Comparison of ENCODE assay signal across 13 cellular contexts in genomic region chr16:17408955-17409441, GRCh38.
DNase-seq lines count a peak whose midpoint lies in the region; ATAC-seq, FAIRE-seq and TF ChIP-seq lines count a peak whose summit lies in the region.
"Had no signal": no experiment of that assay in that cellular context is flagged by ENCODE, and none has a peak within 500 bp of the region (broad histone marks: within the 10 kb centered on the region; RNA-seq: fewer than 3 reads in every experiment).

No MANE protein-coding gene starts in this region.

- H3K14ac ChIP-seq in H1 (ENCODE audit: insufficient read length) = no peak overlapping the region

- H2AFZ ChIP-seq in H1 (ENCODE audit: low read length) = no peak overlapping the region

- H3K27me3 ChIP-seq in H1 (replicated peaks in 1 of 4; ENCODE audit: control insufficient read depth in 3 of 4, extremely low read depth in 1 of 4, insufficient read depth in 3 of 4, low read length in 3 of 4) (no peaks in the 10 kb centered on the region), BE2C (no peaks in the 10 kb centered on the region)
- H3K27me3 ChIP-seq: SJSA1, transverse colon had no signal

- no peak overlapping the region for H3K23ac ChIP-seq in H1 (ENCODE audit: insufficient read length)

- H3K4me3 ChIP-seq in H1 (ENCODE audit: extremely low read depth in 1 of 4, insufficient read depth in 2 of 4, low read depth in 3 of 4, low read length in 4 of 4) (no peak overlapping the region), BE2C (ENCODE audit: low read depth, low read length) (no peak overlapping the region)
- H3K4me3 ChIP-seq: coronary artery, lung, SJSA1, transverse colon had no signal

- no peak overlapping the region for H4K91ac ChIP-seq in H1 (replicated peaks; ENCODE audit: insufficient read length, low read length)

- no peak overlapping the region; a peak in 1 of 7 replicates for H3K9ac ChIP-seq in H1 (replicated peaks in 1 of 4; ENCODE audit: extremely low read depth in 1 of 4, low read depth in 3 of 4, low read length in 3 of 4)

- no peak overlapping the region for H3K4me2 ChIP-seq in H1 (ENCODE audit: insufficient read depth in 1 of 2, low read depth in 2 of 2, low read length in 2 of 2)

- 0 out of 2 replicates have a peak overlapping the region, but pooled peaks have one; percentile 53 for H2AK5ac ChIP-seq in H1 (ENCODE audit: low read depth, low read length)

- H3K36me3 ChIP-seq in H1 (ENCODE audit: control insufficient read depth in 2 of 4, insufficient read depth in 4 of 4, low read length in 3 of 4) (no peaks in the 10 kb centered on the region), BE2C (no peaks in the 10 kb centered on the region)
- H3K36me3 ChIP-seq: SJSA1, transverse colon had no signal

- H2BK15ac ChIP-seq in H1 (ENCODE audit: low read length) = no peak overlapping the region

- H3K79me1 ChIP-seq in H1 (ENCODE audit: low read depth, low read length) = peaks cover 10% of the 10 kb centered on the region

- H4K20me1 ChIP-seq in H1 (replicated peaks in 1 of 2; ENCODE audit: control insufficient read depth in 1 of 2, insufficient read depth in 2 of 2, low read length in 2 of 2) = no peaks in the 10 kb centered on the region

- no peak for TF ChIP-seq RAD21 in H1 (IDR thresholded peaks at IDR 0.05 in 1 of 2, conservative IDR thresholded peaks at IDR 0.05 in 1 of 2; ENCODE audit: low read depth in 2 of 2, low read length in 2 of 2)

- H2BK120ac ChIP-seq in H1 (replicated peaks; ENCODE audit: low read depth, low read length) = no peak overlapping the region

- no peak overlapping the region for H3K27ac ChIP-seq in H1 (ENCODE audit: low read depth, low read length)
- H3K27ac ChIP-seq: coronary artery, SJSA1 had no signal

- H4K8ac ChIP-seq in H1 (ENCODE audit: extremely low read depth, insufficient read depth, low read length) = no peak overlapping the region

- DNase-seq in GM10248 (ENCODE audit: extremely low spot score) = peak; percentile 62
- no peak for DNase-seq in H1 (ENCODE audit: low read depth in 1 of 2, low spot score in 2 of 2)
- DNase-seq in NCI-H2171 treated with DMSO at 0.1 percent for 48 hours (lab: John Stamatoyannopoulos, UW) = no peak
- no peak for DNase-seq in BE2C
- DNase-seq in NCI-H2227 (lab: John Stamatoyannopoulos, UW; ENCODE audit: unreplicated experiment) = no peak
- DNase-seq: NCI-H2029, transverse colon had no signal

- WGBS in H1 (ENCODE audit: extremely low coverage in 1 of 2, insufficient coverage in 1 of 2, insufficient read length in 1 of 2, insufficient replicate concordance in 2 of 2, low coverage in 1 of 2, low lambda C conversion rate in 2 of 2, missing lambda C conversion rate in 1 of 2), 2 experiments = 84% methylated on average over 7 of the region's 7 CpGs; no CpG with 5 or more reads in 1 of the 2 experiments

- ATAC-seq in GM19463 (IDR thresholded peaks at IDR 0.05; ENCODE audit: unreplicated experiment) = peak; percentile 56
- ATAC-seq in HG03159 (IDR thresholded peaks at IDR 0.05; ENCODE audit: unreplicated experiment) = peak; percentile 73
- ATAC-seq in SK-N-SH treated with all-trans-retinoic acid at 6 μM for 48 hours = no peak

- TF ChIP-seq CTCF in GM10248 (IDR thresholded peaks at IDR 0.05; ENCODE audit: control extremely low read depth, extremely low read depth, low read depth, missing control alignments) = no peak
- no peak for TF ChIP-seq CTCF in H1 (IDR thresholded peaks at IDR 0.05; ENCODE audit: control extremely low read depth in 1 of 3, insufficient read depth in 1 of 3, low read depth in 1 of 3, low read length in 3 of 3)
- TF ChIP-seq CTCF in BE2C (IDR thresholded peaks at IDR 0.05; ENCODE audit: low read depth, low read length) = no peak

- TF ChIP-seq EP300 in H1 (IDR thresholded peaks at IDR 0.05; ENCODE audit: borderline replicate concordance in 1 of 2, low read depth in 2 of 2, low read length in 2 of 2) = no peak

- no peak for FAIRE-seq in H1 (lab: Jason Lieb, UNC)

- no peaks in the 10 kb centered on the region for H3K23me2 ChIP-seq in H1 (ENCODE audit: low read depth, low read length)

- H2BK5ac ChIP-seq in H1 (ENCODE audit: low read depth, low read length) = no peak overlapping the region

- POLR2A ChIA-PET in GM10248 (lab: Yijun Ruan, JAX) (interaction anchor here (0.7 to 0.8 kb wide), 2 partner anchors 8 to 31 kb away, joined by 3 to 4 read pairs; no protein-coding TSS in a partner anchor), H1 (lab: Charles Lee; ENCODE audit: partially characterized antibody) (no interaction called here)

- H3K4me1 ChIP-seq in H1 (replicated peaks in 1 of 4; ENCODE audit: control insufficient read depth in 3 of 4, insufficient read depth in 4 of 4, low read length in 3 of 4) = peaks cover 2 to 13% (median 9%) of the 10 kb centered on the region in 4 experiments; a peak in 6 of 7 replicates
- peaks cover 4% of the 10 kb centered on the region; the same call in 1 of the 2 replicates for H3K4me1 ChIP-seq in BE2C

- H3K79me2 ChIP-seq in H1 (ENCODE audit: control insufficient read depth in 1 of 2, insufficient read depth in 2 of 2, low read length in 2 of 2) = peaks cover 0 to 20% of the 10 kb centered on the region in 2 experiments; a peak in 2 of 4 replicates

- H4K5ac ChIP-seq in H1 (ENCODE audit: insufficient read length, low read depth, low read length) = no peak overlapping the region

- no peak overlapping the region for H3K18ac ChIP-seq in H1 (ENCODE audit: extremely low read depth, low read length)

- no peak overlapping the region for H3K4ac ChIP-seq in H1 (replicated peaks; ENCODE audit: insufficient read length, low read depth, low read length)

- H2BK20ac ChIP-seq in H1 (ENCODE audit: low read length) = no peak overlapping the region

- no peak for TF ChIP-seq POLR2A in H1 (IDR thresholded peaks at IDR 0.05; ENCODE audit: control extremely low read depth in 1 of 2, low read depth in 2 of 2, low read length in 2 of 2)

- H2BK12ac ChIP-seq in H1 (ENCODE audit: low read depth, low read length) = no peak overlapping the region

- CTCF ChIA-PET in GM10248 (lab: Yijun Ruan, JAX) (interaction anchor here (1.4 to 1.7 kb wide), 2 partner anchors 7 to 30 kb away, joined by 3 read pairs; no protein-coding TSS in a partner anchor), H1 (lab: Charles Lee; ENCODE audit: partially characterized antibody) (interaction anchor here (0.7 kb wide), 1 partner anchor 1661 kb away, joined by 3 read pairs; no protein-coding TSS in a partner anchor)

- H3K9me3 ChIP-seq in H1 (ENCODE audit: insufficient read depth in 2 of 2, low read depth in 1 of 2, low read length in 1 of 2) = no peaks in the 10 kb centered on the region
- no peaks in the 10 kb centered on the region for H3K9me3 ChIP-seq in BE2C
- H3K9me3 ChIP-seq: transverse colon had no signal

- no peak overlapping the region for H3K56ac ChIP-seq in H1 (replicated peaks; ENCODE audit: insufficient read length, low read depth, low read length)

TF ChIP-seq in H1, 55 proteins besides CTCF, POLR2A, EP300 and RAD21:
- TF ChIP-seq SUZ12 (IDR thresholded peaks at IDR 0.05; ENCODE audit: low read length) (no peak), SAP30 (IDR thresholded peaks at IDR 0.05; ENCODE audit: insufficient read depth, insufficient replicate concordance, low read length) (no peak), SRF (IDR thresholded peaks at IDR 0.05; ENCODE audit: low read depth, low read length) (no peak), JUND (IDR thresholded peaks at IDR 0.05; ENCODE audit: low read length) (no peak), CHD2 (IDR thresholded peaks at IDR 0.05; ENCODE audit: low read length) (no peak), TBP (IDR thresholded peaks at IDR 0.05; ENCODE audit: low read depth, low read length) (no peak), YY1 (IDR thresholded peaks at IDR 0.05; ENCODE audit: low read depth, low read length) (no peak), NRF1 (IDR thresholded peaks at IDR 0.05; ENCODE audit: low read depth, low read length) (no peak)

TF ChIP-seq in SK-N-SH treated with all-trans-retinoic acid at 6 μM for 48 hours, 23 proteins besides CTCF, POLR2A, EP300 and RAD21 (continues in another document):
- no peak for TF ChIP-seq ZNF565 (CRISPR knock-in tag; conservative IDR thresholded peaks at IDR 0.05; ENCODE audit: low read depth)
- no peak for TF ChIP-seq SNAI2 (CRISPR knock-in tag; IDR thresholded peaks at IDR 0.05)
- TF ChIP-seq ARNTL (CRISPR knock-in tag; IDR thresholded peaks at IDR 0.05; ENCODE audit: borderline replicate concordance, low read depth) = no peak
- TF ChIP-seq ZFP30 (CRISPR knock-in tag; IDR thresholded peaks at IDR 0.05) = no peak
- TF ChIP-seq PPARA (CRISPR knock-in tag; IDR thresholded peaks at IDR 0.05; ENCODE audit: borderline replicate concordance) = no peak
- TF ChIP-seq ZNF8 (CRISPR knock-in tag; IDR thresholded peaks at IDR 0.05) = no peak
- TF ChIP-seq RARB (CRISPR knock-in tag; IDR thresholded peaks at IDR 0.05) = no peak
- TF ChIP-seq ZFP3 (CRISPR knock-in tag; IDR thresholded peaks at IDR 0.05) = no peak
- TF ChIP-seq, protein P1, sequence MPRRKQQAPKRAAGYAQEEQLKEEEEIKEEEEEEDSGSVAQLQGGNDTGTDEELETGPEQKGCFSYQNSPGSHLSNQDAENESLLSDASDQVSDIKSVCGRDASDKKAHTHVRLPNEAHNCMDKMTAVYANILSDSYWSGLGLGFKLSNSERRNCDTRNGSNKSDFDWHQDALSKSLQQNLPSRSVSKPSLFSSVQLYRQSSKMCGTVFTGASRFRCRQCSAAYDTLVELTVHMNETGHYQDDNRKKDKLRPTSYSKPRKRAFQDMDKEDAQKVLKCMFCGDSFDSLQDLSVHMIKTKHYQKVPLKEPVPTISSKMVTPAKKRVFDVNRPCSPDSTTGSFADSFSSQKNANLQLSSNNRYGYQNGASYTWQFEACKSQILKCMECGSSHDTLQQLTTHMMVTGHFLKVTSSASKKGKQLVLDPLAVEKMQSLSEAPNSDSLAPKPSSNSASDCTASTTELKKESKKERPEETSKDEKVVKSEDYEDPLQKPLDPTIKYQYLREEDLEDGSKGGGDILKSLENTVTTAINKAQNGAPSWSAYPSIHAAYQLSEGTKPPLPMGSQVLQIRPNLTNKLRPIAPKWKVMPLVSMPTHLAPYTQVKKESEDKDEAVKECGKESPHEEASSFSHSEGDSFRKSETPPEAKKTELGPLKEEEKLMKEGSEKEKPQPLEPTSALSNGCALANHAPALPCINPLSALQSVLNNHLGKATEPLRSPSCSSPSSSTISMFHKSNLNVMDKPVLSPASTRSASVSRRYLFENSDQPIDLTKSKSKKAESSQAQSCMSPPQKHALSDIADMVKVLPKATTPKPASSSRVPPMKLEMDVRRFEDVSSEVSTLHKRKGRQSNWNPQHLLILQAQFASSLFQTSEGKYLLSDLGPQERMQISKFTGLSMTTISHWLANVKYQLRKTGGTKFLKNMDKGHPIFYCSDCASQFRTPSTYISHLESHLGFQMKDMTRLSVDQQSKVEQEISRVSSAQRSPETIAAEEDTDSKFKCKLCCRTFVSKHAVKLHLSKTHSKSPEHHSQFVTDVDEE (CRISPR knock-in tag; IDR thresholded peaks at IDR 0.05) = no peak
- TF ChIP-seq BACH2 (CRISPR knock-in tag; IDR thresholded peaks at IDR 0.05; ENCODE audit: borderline replicate concordance) = no peak
- TF ChIP-seq CSDC2 (CRISPR knock-in tag; IDR thresholded peaks at IDR 0.05) = no peak
